Comparison of ENCODE assay signal across 24 cellular contexts in the genomic region with DNA sequence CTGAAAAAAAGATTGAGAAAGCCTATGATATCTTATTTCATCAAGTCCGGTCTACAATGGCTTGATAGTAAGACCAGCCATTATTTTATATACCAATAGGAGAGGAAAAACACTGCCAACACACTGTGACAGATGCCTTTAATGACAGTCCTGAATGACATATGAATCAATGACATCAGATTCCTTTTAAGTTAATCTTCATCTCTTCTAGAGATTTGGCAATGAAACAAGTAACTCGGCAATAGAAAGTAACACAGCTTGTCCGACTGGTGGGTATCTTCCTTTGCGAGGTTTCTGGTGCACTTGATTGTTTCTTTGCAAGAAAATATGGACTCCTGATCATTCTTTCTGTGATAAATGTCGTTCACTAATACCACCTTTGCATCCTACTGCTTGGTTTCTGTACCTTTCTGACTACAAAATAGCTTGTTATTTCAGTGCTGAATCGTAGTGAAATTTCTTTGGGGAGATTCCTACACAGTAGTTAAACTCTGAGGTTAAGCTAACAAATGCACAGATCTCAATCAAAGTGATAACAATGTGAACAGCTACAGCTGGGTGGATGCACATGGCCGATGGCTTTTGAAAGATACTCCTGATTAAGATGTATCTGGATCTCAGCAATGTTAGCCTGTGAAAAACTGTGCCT.
"Had no signal": no experiment of that assay in that cellular context is flagged by ENCODE, and none has a peak within 500 bp of the region (broad histone marks: within the 10 kb centered on the region; RNA-seq: fewer than 3 reads in every experiment).

No MANE protein-coding gene starts in this region.

- H3K4me3 ChIP-seq: esophagus squamous epithelium, heart right ventricle, left lung, mucosa of descending colon, prostate gland, skin epidermis, spleen, stomach, tibial artery had no signal

- ATAC-seq: effector memory CD8-positive, alpha-beta T cell; heart right ventricle; left cardiac atrium; left lung; mucosa of descending colon; natural killer cell treated with Interleukin-12 subunit alpha and Interleukin-12 subunit beta and Interleukin-15 and Interleukin-18, amount 100 ng/mL, for 72 hours; right cardiac atrium; stimulated activated naive B cell treated with anti-CD40 and anti-IgM and Interleukin-4, amounts not matched to agents 10 μg/mL and 1 μg/mL and 100 μg/mL, for 72 hours had no signal

- H3K4me3 Mint-ChIP-seq: effector memory CD8-positive, alpha-beta T cell; mesothelial cell of epicardium; naive B cell; natural killer cell treated with Interleukin-12 subunit alpha and Interleukin-12 subunit beta and Interleukin-15 and Interleukin-18, amount 100 ng/mL, for 72 hours; stimulated activated naive B cell treated with anti-CD40 and anti-IgM and Interleukin-4, amounts not matched to agents 10 μg/mL and 1 μg/mL and 100 μg/mL, for 72 hours; type B pancreatic cell had no signal

- H3K9me3 ChIP-seq: prostate gland, tibial artery had no signal

- H3K27ac ChIP-seq: esophagus squamous epithelium, heart right ventricle, left lung, prostate gland, skin epidermis, spleen, stomach had no signal

- H3K27me3 Mint-ChIP-seq: effector memory CD8-positive, alpha-beta T cell; naive B cell; natural killer cell treated with Interleukin-12 subunit alpha and Interleukin-12 subunit beta and Interleukin-15 and Interleukin-18, amount 100 ng/mL, for 72 hours; stimulated activated naive B cell treated with anti-CD40 and anti-IgM and Interleukin-4, amounts not matched to agents 10 μg/mL and 1 μg/mL and 100 μg/mL, for 72 hours had no signal

- H3K27ac Mint-ChIP-seq: effector memory CD8-positive, alpha-beta T cell; mesothelial cell of epicardium; naive B cell; natural killer cell treated with Interleukin-12 subunit alpha and Interleukin-12 subunit beta and Interleukin-15 and Interleukin-18, amount 100 ng/mL, for 72 hours; stimulated activated naive B cell treated with anti-CD40 and anti-IgM and Interleukin-4, amounts not matched to agents 10 μg/mL and 1 μg/mL and 100 μg/mL, for 72 hours; type B pancreatic cell had no signal

- DNase-seq: cortex of kidney; effector memory CD8-positive, alpha-beta T cell; esophagus squamous epithelium; foreskin melanocyte; glutamatergic neuron; heart right ventricle; hippocampal formation; left cardiac atrium; left lung; mesenchymal stem cell; mucosa of descending colon; naive B cell; nucleus accumbens; right cardiac atrium; spleen; stimulated activated CD4-positive, alpha-beta T cell treated with anti-CD3 and anti-CD28 coated beads, Interleukin-4, amount 100 ng/mL, for 4 hours; stimulated activated naive B cell treated with anti-CD40 and anti-IgM and Interleukin-4, amounts not matched to agents 10 μg/mL and 1 μg/mL and 100 μg/mL, for 72 hours; stomach; tibial artery had no signal

- H3K4me1 Mint-ChIP-seq: naive B cell; stimulated activated naive B cell treated with anti-CD40 and anti-IgM and Interleukin-4, amounts not matched to agents 10 μg/mL and 1 μg/mL and 100 μg/mL, for 72 hours had no signal

- H3K27me3 ChIP-seq: esophagus squamous epithelium, heart right ventricle, left lung, spleen, stomach, tibial artery had no signal

- H3K4me1 ChIP-seq: esophagus squamous epithelium, left lung, prostate gland had no signal

- H3K36me3 ChIP-seq: esophagus squamous epithelium, heart right ventricle, left lung, prostate gland, spleen, stomach, tibial artery had no signal
